In the genomic region with DNA sequence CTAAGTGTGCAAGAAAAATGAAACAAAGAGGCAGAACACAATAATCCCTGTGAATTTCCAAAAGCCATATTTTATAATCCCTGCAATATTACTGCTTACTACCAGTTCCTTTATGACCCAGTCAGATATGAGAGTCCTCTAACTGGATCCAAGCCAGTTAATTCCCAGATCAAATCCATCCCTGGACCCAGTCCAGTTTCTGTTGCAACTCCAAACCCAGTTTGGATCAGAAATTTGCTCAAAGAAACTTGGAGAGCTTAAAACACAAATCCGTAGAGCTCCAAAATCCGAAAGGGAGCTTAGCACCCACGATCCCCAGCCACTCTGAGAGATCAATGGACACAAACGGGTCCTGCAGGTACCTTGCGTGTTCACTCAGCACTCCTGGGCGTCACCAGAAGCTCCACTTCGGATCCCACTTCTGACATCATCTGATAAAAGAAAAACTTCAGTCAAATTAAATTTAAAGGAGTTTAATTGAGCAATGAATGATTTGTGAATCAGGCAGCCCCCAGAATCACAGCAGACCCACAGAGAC, we compare ENCODE assay signal across 13 cellular contexts. TPM values are rescaled to one million over a fixed set of nuclear protein-coding genes. Genes with fewer than 3 reads are reported as not detected.
DNase-seq lines count a peak whose midpoint lies in the region; ATAC-seq and TF ChIP-seq lines count a peak whose summit lies in the region.
"Had no signal": no experiment of that assay in that cellular context is flagged by ENCODE, and none has a peak within 500 bp of the region (broad histone marks: within the 10 kb centered on the region; RNA-seq: fewer than 3 reads in every experiment).

No MANE protein-coding gene starts in this region.

- in situ Hi-C loops in gastrocnemius medialis (cut with MboI; ENCODE audit: low sequenced_read_pairs in 4 of 4): no loop called here

- intact Hi-C loops in uterus (cut with DNase I; ENCODE audit: low total_unique reads): no loop called here
- intact Hi-C loops in gastrocnemius medialis (cut with DNase I; ENCODE audit: low total_unique reads): no loop called here

- no peaks in the 10 kb centered on the region for H3K36me3 ChIP-seq in adipocyte (ENCODE audit: control insufficient read depth, insufficient read depth, low read length, severe bottlenecking)
- H3K36me3 ChIP-seq in uterus: no peaks in the 10 kb centered on the region
- no peaks in the 10 kb centered on the region for H3K36me3 ChIP-seq in gastrocnemius medialis

- no peak for ATAC-seq in gastrocnemius medialis
- no peak for ATAC-seq in HG02759 (IDR thresholded peaks at IDR 0.05; ENCODE audit: unreplicated experiment)
- no peak for ATAC-seq in HG03469 (IDR thresholded peaks at IDR 0.05; ENCODE audit: unreplicated experiment)

- H3K9me3 ChIP-seq in adipocyte (ENCODE audit: control insufficient read depth, low read length) (peaks cover 7% of the 10 kb centered on the region), uterus (no peaks in the 10 kb centered on the region), gastrocnemius medialis (no peaks in the 10 kb centered on the region)

- no peak for TF ChIP-seq CTCF in uterus (IDR thresholded peaks at IDR 0.05)
- TF ChIP-seq CTCF in gastrocnemius medialis (IDR thresholded peaks at IDR 0.05 in 4 of 5, conservative IDR thresholded peaks at IDR 0.05 in 1 of 5): no peak

- TF ChIP-seq POLR2A in uterus (IDR thresholded peaks at IDR 0.05) (no peak), gastrocnemius medialis (IDR thresholded peaks at IDR 0.05) (no peak)

- H3K27ac ChIP-seq in uterus (no peak overlapping the region), gastrocnemius medialis (no peak overlapping the region)
- H3K27ac ChIP-seq: C4-2B, GM23248 had no signal

- H3K27me3 ChIP-seq in adipocyte (replicated peaks; ENCODE audit: control insufficient read depth, insufficient read depth, low read length) (no peaks in the 10 kb centered on the region), uterus (no peaks in the 10 kb centered on the region), gastrocnemius medialis (no peaks in the 10 kb centered on the region)

- H3K9ac ChIP-seq in adipocyte (ENCODE audit: low read length): peak overlapping the region; percentile 86
- H3K9ac ChIP-seq: GM23248 had no signal

- H3K4me1 ChIP-seq in adipocyte (ENCODE audit: control insufficient read depth, insufficient read depth, low read length) (peaks cover 38% of the 10 kb centered on the region), uterus (no peaks in the 10 kb centered on the region), gastrocnemius medialis (no peaks in the 10 kb centered on the region)
- H3K4me1 ChIP-seq: Caco-2 had no signal

- H3K4me3 ChIP-seq in adipocyte (ENCODE audit: low read length) (peak overlapping the region; percentile 71), uterus (no peak overlapping the region), gastrocnemius medialis (no peak overlapping the region)
- H3K4me3 ChIP-seq: GM23248 had no signal

- DNase-seq in adipocyte (ENCODE audit: low read depth) (no peak), fibroblast of peridontal ligament (ENCODE audit: extremely low read depth) (peak; percentile 31), myocyte (ENCODE audit: low read depth) (peak; percentile 22), uterus (peak; percentile 47 to 56), gastrocnemius medialis (no peak)
- DNase-seq: ACHN; Caco-2; CD4-positive, alpha-beta T cell; GM23248; HCEC 1CT had no signal

RNA-seq across cellular contexts. Expression of a gene that starts 32.6 kb away (rescaled TPM):
- total RNA-seq in myocyte (46.9 and 53.2 TPM in 2 replicates), uterus (10 to 100 TPM; 13.3 to 48.9 (median 25.0) TPM), gastrocnemius medialis (10 to 100 TPM; 22.2 to 39.8 (median 25.2) TPM)
- 36.3 TPM for polyA plus RNA-seq in myocyte (2012)

Comparison
In these comparisons a context has a peak if more than half of its experiments do, and no peak if none do; other contexts are left out.
1. DNase-seq: peak in fibroblast of peridontal ligament (single experiment), myocyte (single experiment) and uterus (2 of 2); none in adipocyte (single experiment) and gastrocnemius medialis (0 of 2).